Comparison of ENCODE assay signal across 9 cellular contexts in genomic region chr16:11632455-11632921, GRCh38. TPM values are rescaled to one million over a fixed set of nuclear protein-coding genes. Genes with fewer than 3 reads are reported as not detected.
DNase-seq lines count a peak whose midpoint lies in the region; ATAC-seq, FAIRE-seq and TF ChIP-seq lines count a peak whose summit lies in the region.
"Had no signal": no experiment of that assay in that cellular context is flagged by ENCODE, and none has a peak within 500 bp of the region (broad histone marks: within the 10 kb centered on the region; RNA-seq: fewer than 3 reads in every experiment).

No MANE protein-coding gene starts in this region.

- TF ChIP-seq POLR2A in A549 (IDR thresholded peaks at IDR 0.05; ENCODE audit: low read length): no peak

- peak overlapping the region; percentile 76 for H3K27ac Mint-ChIP-seq in neural progenitor cell

- H3K9me3 ChIP-seq in A549 (no peaks in the 10 kb centered on the region), NT2/D1 (ENCODE audit: insufficient read depth, low read length) (no peaks in the 10 kb centered on the region), neural progenitor cell (ENCODE audit: low read depth) (no peaks in the 10 kb centered on the region), SJCRH30 (replicated peaks) (no peaks in the 10 kb centered on the region)

- peak in 1 of 2 experiments; percentile 31; a peak in 3 of 6 replicates for ATAC-seq in A549
- ATAC-seq in HG03280 (IDR thresholded peaks at IDR 0.05; ENCODE audit: unreplicated experiment): no peak

- POLR2A ChIA-PET in A549 (lab: Yijun Ruan, JAX): interaction anchor here (1.4 kb wide), 1 partner anchor 8 kb away, joined by 4 read pairs; no protein-coding TSS in a partner anchor

- CTCF ChIA-PET in A549 (lab: Yijun Ruan, JAX): interaction anchor here (0.6 to 1.8 kb wide), 4 partner anchors 8 to 287 kb away, joined by 3 to 4 read pairs (median 3); no protein-coding TSS in a partner anchor

- H3K9ac ChIP-seq in NT2/D1 (ENCODE audit: insufficient read length, low read depth) (peak overlapping the region; percentile 46), neural progenitor cell (no peak overlapping the region)

- H3K27ac ChIP-seq in A549: peak overlapping the region; percentile 12 to 89; a peak in 5 of 6 replicates
- H3K27ac ChIP-seq in neural progenitor cell: no peak overlapping the region
- H3K27ac ChIP-seq in SJCRH30: no peak overlapping the region

- no peak for FAIRE-seq in A549 (lab: Jason Lieb, UNC)

- peaks cover 19% of the 10 kb centered on the region for H3F3A ChIP-seq in neural progenitor cell (ENCODE audit: low read depth)

- TF ChIP-seq RAD21 in A549 (conservative IDR thresholded peaks at IDR 0.05 in 1 of 2, IDR thresholded peaks at IDR 0.05 in 1 of 2): no peak

- 78% methylated on average over 14 of the region's 14 CpGs for WGBS in A549 (ENCODE audit: missing lambda C conversion rate)

- H2AFZ ChIP-seq in neural progenitor cell (replicated peaks): peak overlapping the region; percentile 85

- no peak overlapping the region for H3K4me2 ChIP-seq in A549
- peak overlapping the region; percentile 48 for H3K4me2 ChIP-seq in neural progenitor cell

- H3K4me1 ChIP-seq in A549: peaks cover 33% of the 10 kb centered on the region
- H3K4me1 ChIP-seq in NT2/D1 (ENCODE audit: insufficient read depth, insufficient read length): peaks cover 32% of the 10 kb centered on the region
- peaks cover 19% of the 10 kb centered on the region for H3K4me1 ChIP-seq in neural progenitor cell
- peaks cover 5% of the 10 kb centered on the region; the same call in 1 of the 2 replicates for H3K4me1 ChIP-seq in SJCRH30

- DNase-seq in A549 (ENCODE audit: low read depth in 1 of 2, low spot score in 1 of 2) (no peak), NT2/D1 (ENCODE audit: low read depth, low spot score) (no peak), fibroblast of pulmonary artery (ENCODE audit: low read depth) (peak; percentile 92), neural progenitor cell (ENCODE audit: low spot score) (peak; percentile 61), NCI-H446 (lab: John Stamatoyannopoulos, UW) (no peak), SJCRH30 (no peak), NCI-H1105 treated with DMSO at 0.1 percent for 48 hours (lab: John Stamatoyannopoulos, UW) (no peak)
- DNase-seq: ACHN had no signal

- H3K9me3 Mint-ChIP-seq in neural progenitor cell: no peaks in the 10 kb centered on the region

- H3K4me1 Mint-ChIP-seq in neural progenitor cell: peaks cover 13% of the 10 kb centered on the region

- H3K36me3 ChIP-seq in NT2/D1 (ENCODE audit: insufficient read depth, insufficient read length, low read length) (no peaks in the 10 kb centered on the region), neural progenitor cell (no peaks in the 10 kb centered on the region), SJCRH30 (no peaks in the 10 kb centered on the region)

- no peak for TF ChIP-seq CTCF in A549 (IDR thresholded peaks at IDR 0.05)
- TF ChIP-seq CTCF in fibroblast of pulmonary artery (IDR thresholded peaks at IDR 0.05; ENCODE audit: low read length, missing control alignments): no peak
- TF ChIP-seq CTCF in neural progenitor cell (IDR thresholded peaks at IDR 0.05): no peak

- no peak for TF ChIP-seq EP300 in A549 (IDR thresholded peaks at IDR 0.05)

- H3K79me2 ChIP-seq in neural progenitor cell (ENCODE audit: low read depth): no peaks in the 10 kb centered on the region

- H3K27me3 ChIP-seq in NT2/D1 (ENCODE audit: insufficient read depth, insufficient read length) (no peaks in the 10 kb centered on the region), neural progenitor cell (peaks cover 6% of the 10 kb centered on the region), SJCRH30 (no peaks in the 10 kb centered on the region)

- H4K20me1 ChIP-seq in neural progenitor cell (ENCODE audit: low read depth): no peaks in the 10 kb centered on the region

- no peak overlapping the region for H3K4me3 Mint-ChIP-seq in neural progenitor cell

- H3K4me3 ChIP-seq in A549 (no peak overlapping the region), NT2/D1 (ENCODE audit: insufficient read length, low read depth) (no peak overlapping the region), fibroblast of pulmonary artery (replicated peaks; ENCODE audit: low read depth, low read length) (no peak overlapping the region), neural progenitor cell (no peak overlapping the region), SJCRH30 (no peak overlapping the region)

- peaks cover 2% of the 10 kb centered on the region for H3K27me3 Mint-ChIP-seq in neural progenitor cell (ENCODE audit: insufficient read depth, low read depth)

- no peaks in the 10 kb centered on the region for H3K36me3 Mint-ChIP-seq in neural progenitor cell

TF ChIP-seq in A549, 52 proteins besides CTCF, POLR2A, EP300 and RAD21:
- TF ChIP-seq HOXA7 (CRISPR knock-in tag; IDR thresholded peaks at IDR 0.05) (no peak), RFX5 (IDR thresholded peaks at IDR 0.05) (no peak), FOXS1 (CRISPR knock-in tag; IDR thresholded peaks at IDR 0.05) (no peak), ZNF302 (CRISPR knock-in tag; IDR thresholded peaks at IDR 0.05) (no peak), SMC3 (IDR thresholded peaks at IDR 0.05) (no peak), CBX8 (IDR thresholded peaks at IDR 0.05) (no peak), ZFP36 (IDR thresholded peaks at IDR 0.05; ENCODE audit: borderline replicate concordance, partially characterized antibody) (no peak), KDM1A (IDR thresholded peaks at IDR 0.05; ENCODE audit: low read depth) (no peak), JUN (IDR thresholded peaks at IDR 0.05) (no peak), NPAS2 (CRISPR knock-in tag; IDR thresholded peaks at IDR 0.05; ENCODE audit: borderline replicate concordance) (no peak), RNF2 (IDR thresholded peaks at IDR 0.05; ENCODE audit: borderline replicate concordance, low read depth) (no peak), HDAC2 (IDR thresholded peaks at IDR 0.05) (no peak), NFE2L2 (conservative IDR thresholded peaks at IDR 0.05; ENCODE audit: low read length) (no peak), POLR2AphosphoS2 (conservative IDR thresholded peaks at IDR 0.05; ENCODE audit: low read length) (no peak), USF2 (IDR thresholded peaks at IDR 0.05) (no peak), FOSL2 (IDR thresholded peaks at IDR 0.05) (no peak), FOSL2 (CRISPR knock-in tag; IDR thresholded peaks at IDR 0.05) (no peak)

RNA-seq across cellular contexts. Expression of gene SNN, which starts 35.8 kb away (rescaled TPM):
- polyA plus RNA-seq in A549 (2011; rRNA removed) (6.3 and 6.7 TPM in 2 replicates), A549 (2017; fragmentation: RNase III; extraction: RNeasy Plus Mini Kit Qiagen cat#74134 plus additional on column Dnase treatment) (8.9 to 10.7 TPM (median 9.7 TPM) in 3 replicates)
- polyA plus RNA-seq in A549 (2012; cell fraction: cytosol; rRNA removed): 5.9 and 8.5 TPM in 2 replicates
- polyA plus RNA-seq in A549 (2012; cell fraction: nucleus; rRNA removed): 3.6 and 5.0 TPM in 2 replicates
- 4.3 and 4.4 TPM in 2 replicates for polyA minus RNA-seq in A549 (2011; rRNA and poly(A)+ RNA removed)
- 48.7 and 84.2 TPM in 2 replicates for total RNA-seq in neural progenitor cell (ENCODE audit: low replicate concordance)
- total RNA-seq in SJCRH30 (2014; rRNA removed; shearing (Covaris generic)): 11.7 and 12.0 TPM in 2 replicates

RNA-seq across cellular contexts. Expression of gene LITAF, which starts 45.8 kb away (rescaled TPM):
- polyA plus RNA-seq in A549 (2011; rRNA removed) (197 and 216 TPM in 2 replicates), A549 (2017; fragmentation: RNase III; extraction: RNeasy Plus Mini Kit Qiagen cat#74134 plus additional on column Dnase treatment) (197 to 227 TPM (median 218 TPM) in 3 replicates)
- polyA plus RNA-seq in A549 (2012; cell fraction: cytosol; rRNA removed): 250 and 441 TPM in 2 replicates
- 173 and 229 TPM in 2 replicates for polyA plus RNA-seq in A549 (2012; cell fraction: nucleus; rRNA removed)
- 215 and 242 TPM in 2 replicates for polyA minus RNA-seq in A549 (2011; rRNA and poly(A)+ RNA removed)
- 42.5 and 50.0 TPM in 2 replicates for total RNA-seq in neural progenitor cell (ENCODE audit: low replicate concordance)
- 48.9 and 49.8 TPM in 2 replicates for total RNA-seq in SJCRH30 (2014; rRNA removed; shearing (Covaris generic))

Comparison
In these comparisons a context has a peak if more than half of its experiments do, and no peak if none do; other contexts are left out.
1. DNase-seq: peak in fibroblast of pulmonary artery (single experiment) and neural progenitor cell (single experiment); none in A549 (0 of 2), NT2/D1 (single experiment), NCI-H446 (0 of 2), SJCRH30 (0 of 2) and NCI-H1105 treated with DMSO at 0.1 percent for 48 hours (single experiment).
2. H3K27ac ChIP-seq: peak in A549 (2 of 2); none in neural progenitor cell (single experiment) and SJCRH30 (single experiment).